1 cellular context compared by ENCODE assay signal in genomic region chr3:113079532-113079931, GRCh38.
TF ChIP-seq lines count a peak whose summit lies in the region.

No MANE protein-coding gene starts in this region.

TF ChIP-seq in H1, 55 proteins besides CTCF, POLR2A, EP300 and RAD21 (continued from another document):
- TF ChIP-seq SIRT6 (IDR thresholded peaks at IDR 0.05; ENCODE audit: low read length) (no peak), CBX8 (IDR thresholded peaks at IDR 0.05; ENCODE audit: borderline replicate concordance, low read depth, low read length) (no peak)
TF ChIP-seq in H1: peak in this region for 0.
